ENCODE assay signal across 17 cellular contexts in genomic region chr17:3885271-3885670, GRCh38. TPM values are rescaled to one million over a fixed set of nuclear protein-coding genes. Genes with fewer than 3 reads are reported as not detected.
"Had no signal": no experiment of that assay in that cellular context is flagged by ENCODE, and none has a peak within 500 bp of the region (broad histone marks: within the 10 kb centered on the region; RNA-seq: fewer than 3 reads in every experiment).

No MANE protein-coding gene starts in this region.

- H3K9me3 ChIP-seq: lower lobe of right lung, thyroid gland had no signal

- H3K4me3 Mint-ChIP-seq: activated CD4-positive, alpha-beta T cell treated with anti-CD3 and anti-CD28 coated beads for 36 hours; activated naive CD4-positive, alpha-beta T cell treated with anti-CD3 and anti-CD28 coated beads for 36 hours; natural killer cell had no signal

- H3K27ac Mint-ChIP-seq: activated CD4-positive, alpha-beta T cell treated with anti-CD3 and anti-CD28 coated beads for 36 hours; activated naive CD4-positive, alpha-beta T cell treated with anti-CD3 and anti-CD28 coated beads for 36 hours; T-cell had no signal

- ATAC-seq: activated CD4-positive, alpha-beta T cell treated with anti-CD3 and anti-CD28 coated beads for 36 hours; esophagus mucosa; left cardiac atrium; lower lobe of right lung; natural killer cell; T-cell had no signal

- H3K9me3 Mint-ChIP-seq: activated naive CD4-positive, alpha-beta T cell treated with anti-CD3 and anti-CD28 coated beads for 36 hours; natural killer cell; T-cell had no signal

- H3K27ac ChIP-seq: brain microvascular endothelial cell, lower lobe of right lung, SK-N-MC, WERI-Rb-1 had no signal

- H3K4me3 ChIP-seq: dorsolateral prefrontal cortex, lower lobe of right lung, SK-N-MC, thyroid gland had no signal

- H3K27me3 ChIP-seq: brain microvascular endothelial cell, dorsolateral prefrontal cortex, thyroid gland had no signal

- H3K27me3 Mint-ChIP-seq: activated CD4-positive, alpha-beta T cell treated with anti-CD3 and anti-CD28 coated beads for 36 hours; T-cell had no signal

- DNase-seq: activated CD4-positive, alpha-beta T cell treated with anti-CD3 and anti-CD28 coated beads for 36 hours; activated naive CD4-positive, alpha-beta T cell treated with anti-CD3 and anti-CD28 coated beads for 36 hours; cerebellar nuclear complex; glutamatergic neuron; left cardiac atrium; lower lobe of right lung; natural killer cell; occipital lobe; stimulated activated CD4-positive, alpha-beta T cell treated with anti-CD3 and anti-CD28 coated beads, Interleukin-4, amount 100 ng/mL, for 24 hours; T-cell; thyroid gland; WERI-Rb-1 had no signal

RNA-seq across cellular contexts. Expression of gene P2RX1, which starts 31.0 kb away (rescaled TPM):
- total RNA-seq: occipital lobe, pulmonary artery endothelial cell had no signal
